1 cellular context compared by ENCODE assay signal in the genomic region with DNA sequence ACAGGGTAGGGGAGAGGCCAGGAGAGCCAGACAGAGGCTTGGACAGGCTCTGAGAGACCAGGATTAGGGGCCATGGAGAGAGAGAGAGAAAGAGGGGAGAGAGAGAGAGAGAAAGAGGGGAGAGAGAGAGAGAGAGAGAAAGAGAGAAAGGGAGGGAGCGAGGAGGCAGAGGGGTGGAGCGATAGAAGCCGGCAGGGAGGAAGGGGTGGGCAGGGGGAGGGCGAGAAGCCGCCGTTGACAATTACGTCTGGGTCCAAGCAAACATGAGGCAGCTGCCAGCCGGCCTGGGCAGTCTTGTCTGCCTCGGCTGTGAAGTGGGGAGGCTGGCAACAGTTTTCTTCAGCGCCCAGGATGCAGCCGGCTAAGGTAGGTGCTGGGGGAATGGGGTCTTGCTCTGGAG.
TF ChIP-seq lines count a peak whose summit lies in the region.

A gene (plus strand): TSS at position 260 of the 400 bp plus-strand sequence. CDS start 92 bp downstream, at position 352.

TF ChIP-seq in WTC11, 78 proteins besides CTCF, POLR2A, EP300 and RAD21 (continued from another document):
- TF ChIP-seq, protein P1, sequence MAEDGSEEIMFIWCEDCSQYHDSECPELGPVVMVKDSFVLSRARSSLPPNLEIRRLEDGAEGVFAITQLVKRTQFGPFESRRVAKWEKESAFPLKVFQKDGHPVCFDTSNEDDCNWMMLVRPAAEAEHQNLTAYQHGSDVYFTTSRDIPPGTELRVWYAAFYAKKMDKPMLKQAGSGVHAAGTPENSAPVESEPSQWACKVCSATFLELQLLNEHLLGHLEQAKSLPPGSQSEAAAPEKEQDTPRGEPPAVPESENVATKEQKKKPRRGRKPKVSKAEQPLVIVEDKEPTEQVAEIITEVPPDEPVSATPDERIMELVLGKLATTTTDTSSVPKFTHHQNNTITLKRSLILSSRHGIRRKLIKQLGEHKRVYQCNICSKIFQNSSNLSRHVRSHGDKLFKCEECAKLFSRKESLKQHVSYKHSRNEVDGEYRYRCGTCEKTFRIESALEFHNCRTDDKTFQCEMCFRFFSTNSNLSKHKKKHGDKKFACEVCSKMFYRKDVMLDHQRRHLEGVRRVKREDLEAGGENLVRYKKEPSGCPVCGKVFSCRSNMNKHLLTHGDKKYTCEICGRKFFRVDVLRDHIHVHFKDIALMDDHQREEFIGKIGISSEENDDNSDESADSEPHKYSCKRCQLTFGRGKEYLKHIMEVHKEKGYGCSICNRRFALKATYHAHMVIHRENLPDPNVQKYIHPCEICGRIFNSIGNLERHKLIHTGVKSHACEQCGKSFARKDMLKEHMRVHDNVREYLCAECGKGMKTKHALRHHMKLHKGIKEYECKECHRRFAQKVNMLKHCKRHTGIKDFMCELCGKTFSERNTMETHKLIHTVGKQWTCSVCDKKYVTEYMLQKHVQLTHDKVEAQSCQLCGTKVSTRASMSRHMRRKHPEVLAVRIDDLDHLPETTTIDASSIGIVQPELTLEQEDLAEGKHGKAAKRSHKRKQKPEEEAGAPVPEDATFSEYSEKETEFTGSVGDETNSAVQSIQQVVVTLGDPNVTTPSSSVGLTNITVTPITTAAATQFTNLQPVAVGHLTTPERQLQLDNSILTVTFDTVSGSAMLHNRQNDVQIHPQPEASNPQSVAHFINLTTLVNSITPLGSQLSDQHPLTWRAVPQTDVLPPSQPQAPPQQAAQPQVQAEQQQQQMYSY (CRISPR knock-in tag; IDR thresholded peaks at IDR 0.05), result no peak
- no peak for TF ChIP-seq TEAD1 (CRISPR knock-in tag; IDR thresholded peaks at IDR 0.05)
